In the genomic region with DNA sequence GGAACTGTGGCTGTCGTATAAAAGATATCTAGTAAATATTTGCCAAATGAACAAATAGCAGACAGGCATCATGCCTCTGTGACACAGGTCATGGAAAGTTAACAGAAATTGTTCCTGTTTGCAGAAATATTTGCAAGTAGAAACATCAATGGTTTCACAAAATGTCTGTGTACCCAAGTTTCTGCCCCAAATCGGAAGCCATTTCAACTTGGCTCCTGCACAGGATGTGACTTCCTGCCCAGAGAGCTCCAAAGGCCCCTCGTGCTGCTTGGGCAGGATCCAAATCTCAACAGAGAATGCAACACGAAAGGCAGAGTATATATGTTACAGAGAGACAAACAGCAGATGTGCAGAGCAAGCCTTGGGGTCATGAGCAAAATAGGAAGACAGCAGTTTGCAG, we compare ENCODE assay signal across 19 cellular contexts.
DNase-seq lines count a peak whose midpoint lies in the region; ATAC-seq and TF ChIP-seq lines count a peak whose summit lies in the region.
"Had no signal": no experiment of that assay in that cellular context is flagged by ENCODE, and none has a peak within 500 bp of the region (broad histone marks: within the 10 kb centered on the region; RNA-seq: fewer than 3 reads in every experiment).

No MANE protein-coding gene starts in this region.

- no peaks in the 10 kb centered on the region for H4K20me1 ChIP-seq in PC-3 (ENCODE audit: low read length)

- no peaks in the 10 kb centered on the region for H3K9me2 ChIP-seq in PC-3 (replicated peaks; ENCODE audit: low read length)

- H3K4me3 Mint-ChIP-seq in CD4-positive, alpha-beta T cell: peak overlapping the region; percentile 16
- no peak overlapping the region for H3K4me3 Mint-ChIP-seq in stimulated activated naive B cell treated with anti-CD40 and anti-IgM and Interleukin-4, amounts not matched to agents 10 μg/mL and 1 μg/mL and 100 μg/mL, for 72 hours
- H3K4me3 Mint-ChIP-seq: type B pancreatic cell had no signal

- no peaks in the 10 kb centered on the region for H3K36me3 ChIP-seq in A673 (ENCODE audit: insufficient read depth, low read length, poor library complexity, severe bottlenecking)
- H3K36me3 ChIP-seq in PC-3 (ENCODE audit: low read depth, low read length): no peaks in the 10 kb centered on the region
- H3K36me3 ChIP-seq in right lobe of liver: no peaks in the 10 kb centered on the region
- H3K36me3 ChIP-seq: heart right ventricle, ovary, sigmoid colon had no signal

- DNase-seq in A673 (ENCODE audit: low spot score) (peak; percentile 11), PC-3 (no peak), right lobe of liver (peak in 2 of 3 donors; percentile 36 to 66), NCI-H774 (lab: John Stamatoyannopoulos, UW) (no peak)
- DNase-seq in CD4-positive, alpha-beta T cell: no peak
- DNase-seq in stimulated activated naive B cell treated with anti-CD40 and anti-IgM and Interleukin-4, amounts not matched to agents 10 μg/mL and 1 μg/mL and 100 μg/mL, for 72 hours: no peak
- DNase-seq: activated CD4-positive, alpha-beta T cell treated with anti-CD3 and anti-CD28 coated beads, Interleukin-2, amount 50 U/mL, for 4 hours; activated naive CD4-positive, alpha-beta T cell treated with Interleukin-2 at 50 U/mL for 16 hours; activated T-cell treated with anti-CD3 and anti-CD28 coated beads for 4 hours; Calu3; heart right ventricle; left ventricle myocardium superior; NCI-H1436; ovary; sigmoid colon; stimulated activated naive CD8-positive, alpha-beta T cell treated with anti-CD3 and anti-CD28 coated beads, Interleukin-15, Interleukin-2, amounts not matched to agents 100 U/mL and 50 U/mL, for 24 hours had no signal

- TF ChIP-seq CTCF in A673 (conservative IDR thresholded peaks at IDR 0.05; ENCODE audit: low read depth, low read length): no peak
- TF ChIP-seq CTCF in CD4-positive, alpha-beta T cell (IDR thresholded peaks at IDR 0.05): no peak
- TF ChIP-seq CTCF in PC-3 (conservative IDR thresholded peaks at IDR 0.05; ENCODE audit: low read depth, low read length): no peak
- no peak for TF ChIP-seq CTCF in right lobe of liver (IDR thresholded peaks at IDR 0.05)

- no peaks in the 10 kb centered on the region for H3K9me3 ChIP-seq in A673 (ENCODE audit: low read depth, low read length, poor library complexity, severe bottlenecking)
- no peaks in the 10 kb centered on the region for H3K9me3 ChIP-seq in CD4-positive, alpha-beta T cell (ENCODE audit: control insufficient read depth, low read length)
- H3K9me3 ChIP-seq in PC-3 (ENCODE audit: low read length): no peaks in the 10 kb centered on the region
- no peaks in the 10 kb centered on the region for H3K9me3 ChIP-seq in right lobe of liver
- H3K9me3 ChIP-seq: heart right ventricle, ovary, sigmoid colon had no signal

- no peak for TF ChIP-seq POLR2A in right lobe of liver (IDR thresholded peaks at IDR 0.05)

- H3K4me1 ChIP-seq in A673 (ENCODE audit: insufficient read depth, low read length, poor library complexity, severe bottlenecking) (no peaks in the 10 kb centered on the region), PC-3 (ENCODE audit: insufficient read depth, low read length) (peaks cover 32% of the 10 kb centered on the region), right lobe of liver (peaks cover 0 to 30% (median 5%) of the 10 kb centered on the region in 4 donors)

- POLR2A ChIA-PET in A673 (lab: Charles Lee; ENCODE audit: low non-redundant PET): no interaction called here
- POLR2A ChIA-PET in CD4-positive, alpha-beta T cell (lab: Charles Lee): no interaction called here
- POLR2A ChIA-PET in PC-3 (lab: Charles Lee; ENCODE audit: unreplicated experiment): no interaction called here

- CTCF ChIA-PET in A673 (lab: Charles Lee): no interaction called here
- CTCF ChIA-PET in CD4-positive, alpha-beta T cell (lab: Charles Lee): no interaction called here
- CTCF ChIA-PET in PC-3 (lab: Charles Lee): no interaction called here

- BruUV-seq in A673 (replicated peaks; lab: Mats Ljungman, UMichigan): no TSS peak
- no TSS peak for BruUV-seq in PC-3 (replicated peaks; lab: Mats Ljungman, UMichigan)

- peaks cover 20% of the 10 kb centered on the region for H3K36me3 Mint-ChIP-seq in CD4-positive, alpha-beta T cell (ENCODE audit: low read depth)
- no peaks in the 10 kb centered on the region for H3K36me3 Mint-ChIP-seq in stimulated activated naive B cell treated with anti-CD40 and anti-IgM and Interleukin-4, amounts not matched to agents 10 μg/mL and 1 μg/mL and 100 μg/mL, for 72 hours
- H3K36me3 Mint-ChIP-seq: type B pancreatic cell had no signal

- H3K27me3 ChIP-seq in A673 (replicated peaks; ENCODE audit: insufficient read depth, low read depth, low read length, poor library complexity): no peaks in the 10 kb centered on the region
- no peaks in the 10 kb centered on the region for H3K27me3 ChIP-seq in CD4-positive, alpha-beta T cell (ENCODE audit: control insufficient read depth, insufficient read depth, low read length)
- H3K27me3 ChIP-seq in PC-3 (ENCODE audit: low read length): no peaks in the 10 kb centered on the region
- no peaks in the 10 kb centered on the region for H3K27me3 ChIP-seq in right lobe of liver
- H3K27me3 ChIP-seq: heart right ventricle, ovary, sigmoid colon had no signal

- H3K9ac ChIP-seq in PC-3 (ENCODE audit: low read length): no peak overlapping the region

- no peaks in the 10 kb centered on the region for H3F3A ChIP-seq in PC-3 (ENCODE audit: low read length, unreplicated experiment)

- H3K27ac ChIP-seq in A673 (ENCODE audit: low read depth, low read length, poor library complexity, severe bottlenecking) (no peak overlapping the region), PC-3 (ENCODE audit: low read length) (0 out of 2 replicates have a peak overlapping the region, but pooled peaks have one; percentile 14), right lobe of liver (peak overlapping the region; percentile 5 to 63 (median 61))
- H3K27ac ChIP-seq in CD4-positive, alpha-beta T cell (ENCODE audit: low read depth, low read length): no peak overlapping the region
- H3K27ac ChIP-seq: ovary, sigmoid colon had no signal

- H3K4me2 ChIP-seq in PC-3 (ENCODE audit: low read length): no peak overlapping the region

- H3K27ac Mint-ChIP-seq in CD4-positive, alpha-beta T cell: peak overlapping the region; percentile 84
- H3K27ac Mint-ChIP-seq in stimulated activated naive B cell treated with anti-CD40 and anti-IgM and Interleukin-4, amounts not matched to agents 10 μg/mL and 1 μg/mL and 100 μg/mL, for 72 hours: no peak overlapping the region
- H3K27ac Mint-ChIP-seq: type B pancreatic cell had no signal

- 7% methylated on average over 4 of the region's 4 CpGs for WGBS in right lobe of liver (ENCODE audit: insufficient coverage, low coverage, low lambda C conversion rate, missing lambda C conversion rate)

- ATAC-seq in CD4-positive, alpha-beta T cell (ENCODE audit: poor library complexity): no peak
- ATAC-seq in PC-3 (no peak), right lobe of liver (peak; percentile 31 to 65 (median 48)), GM18517 (IDR thresholded peaks at IDR 0.05; ENCODE audit: unreplicated experiment) (no peak), HG03045 (IDR thresholded peaks at IDR 0.05; ENCODE audit: unreplicated experiment) (no peak)
- no peak for ATAC-seq in stimulated activated naive B cell treated with anti-CD40 and anti-IgM and Interleukin-4, amounts not matched to agents 10 μg/mL and 1 μg/mL and 100 μg/mL, for 72 hours (replicated peaks)
- ATAC-seq: left ventricle myocardium superior; stimulated activated naive CD8-positive, alpha-beta T cell treated with anti-CD3 and anti-CD28 coated beads, Interleukin-15, Interleukin-2, amounts not matched to agents 100 U/mL and 50 U/mL, for 24 hours had no signal

- no peaks in the 10 kb centered on the region for H3K79me2 ChIP-seq in PC-3 (ENCODE audit: low read length)

- intact Hi-C loops in A673 (cut with micrococcal nuclease; ENCODE audit: unreplicated experiment) (no loop called here), PC-3 (cut with micrococcal nuclease) (no loop called here), right lobe of liver (cut with DNase I) (no loop called here)
- intact Hi-C loops in CD4-positive, alpha-beta T cell (cut with DNase I, micrococcal nuclease): loop anchor here (5.0 to 10.0 kb wide), 4 partner anchors 133 to 637 kb away; no protein-coding TSS in a partner anchor

- H3K27me3 Mint-ChIP-seq in CD4-positive, alpha-beta T cell: peaks cover 14% of the 10 kb centered on the region
- H3K27me3 Mint-ChIP-seq in stimulated activated naive B cell treated with anti-CD40 and anti-IgM and Interleukin-4, amounts not matched to agents 10 μg/mL and 1 μg/mL and 100 μg/mL, for 72 hours: peaks cover 13 to 15% of the 10 kb centered on the region in 2 donors

- peaks cover 44% of the 10 kb centered on the region for H3K4me1 Mint-ChIP-seq in CD4-positive, alpha-beta T cell (ENCODE audit: low read depth)
- H3K4me1 Mint-ChIP-seq in stimulated activated naive B cell treated with anti-CD40 and anti-IgM and Interleukin-4, amounts not matched to agents 10 μg/mL and 1 μg/mL and 100 μg/mL, for 72 hours: peaks cover 28 to 60% of the 10 kb centered on the region in 2 donors

- peak overlapping the region; percentile 63 for H2AFZ ChIP-seq in PC-3 (ENCODE audit: low read length)

- peaks cover 7% of the 10 kb centered on the region for H3K9me3 Mint-ChIP-seq in CD4-positive, alpha-beta T cell
- peaks cover 2 to 3% of the 10 kb centered on the region in 2 donors for H3K9me3 Mint-ChIP-seq in stimulated activated naive B cell treated with anti-CD40 and anti-IgM and Interleukin-4, amounts not matched to agents 10 μg/mL and 1 μg/mL and 100 μg/mL, for 72 hours
- H3K9me3 Mint-ChIP-seq: type B pancreatic cell had no signal

- no peak overlapping the region for H3K4me3 ChIP-seq in A673 (ENCODE audit: low read depth, low read length, poor library complexity, severe bottlenecking)
- H3K4me3 ChIP-seq in PC-3 (ENCODE audit: low read length): no peak overlapping the region
- H3K4me3 ChIP-seq in right lobe of liver: no peak overlapping the region
- H3K4me3 ChIP-seq: heart right ventricle, ovary, sigmoid colon had no signal

Comparison
In these comparisons a context has a peak if more than half of its experiments do, and no peak if none do; other contexts are left out.
1. DNase-seq: peak in A673 (single experiment) and right lobe of liver (2 of 3); none in CD4-positive, alpha-beta T cell (0 of 10), PC-3 (single experiment), stimulated activated naive B cell treated with anti-CD40 and anti-IgM and Interleukin-4, amounts not matched to agents 10 μg/mL and 1 μg/mL and 100 μg/mL, for 72 hours (single experiment) and NCI-H774 (single experiment).
2. H3K27ac ChIP-seq: peak in PC-3 (single experiment) and right lobe of liver (3 of 3); none in A673 (single experiment) and CD4-positive, alpha-beta T cell (single experiment).
3. ATAC-seq: peak in right lobe of liver (4 of 4); none in CD4-positive, alpha-beta T cell (single experiment), PC-3 (single experiment), GM18517 (single experiment), stimulated activated naive B cell treated with anti-CD40 and anti-IgM and Interleukin-4, amounts not matched to agents 10 μg/mL and 1 μg/mL and 100 μg/mL, for 72 hours (0 of 2) and HG03045 (single experiment).
4. intact Hi-C loops: an anchor here in CD4-positive, alpha-beta T cell (5.0 to 10.0 kb wide); none called in A673, PC-3 and right lobe of liver.